17 cellular contexts compared by ENCODE assay signal in the genomic region with DNA sequence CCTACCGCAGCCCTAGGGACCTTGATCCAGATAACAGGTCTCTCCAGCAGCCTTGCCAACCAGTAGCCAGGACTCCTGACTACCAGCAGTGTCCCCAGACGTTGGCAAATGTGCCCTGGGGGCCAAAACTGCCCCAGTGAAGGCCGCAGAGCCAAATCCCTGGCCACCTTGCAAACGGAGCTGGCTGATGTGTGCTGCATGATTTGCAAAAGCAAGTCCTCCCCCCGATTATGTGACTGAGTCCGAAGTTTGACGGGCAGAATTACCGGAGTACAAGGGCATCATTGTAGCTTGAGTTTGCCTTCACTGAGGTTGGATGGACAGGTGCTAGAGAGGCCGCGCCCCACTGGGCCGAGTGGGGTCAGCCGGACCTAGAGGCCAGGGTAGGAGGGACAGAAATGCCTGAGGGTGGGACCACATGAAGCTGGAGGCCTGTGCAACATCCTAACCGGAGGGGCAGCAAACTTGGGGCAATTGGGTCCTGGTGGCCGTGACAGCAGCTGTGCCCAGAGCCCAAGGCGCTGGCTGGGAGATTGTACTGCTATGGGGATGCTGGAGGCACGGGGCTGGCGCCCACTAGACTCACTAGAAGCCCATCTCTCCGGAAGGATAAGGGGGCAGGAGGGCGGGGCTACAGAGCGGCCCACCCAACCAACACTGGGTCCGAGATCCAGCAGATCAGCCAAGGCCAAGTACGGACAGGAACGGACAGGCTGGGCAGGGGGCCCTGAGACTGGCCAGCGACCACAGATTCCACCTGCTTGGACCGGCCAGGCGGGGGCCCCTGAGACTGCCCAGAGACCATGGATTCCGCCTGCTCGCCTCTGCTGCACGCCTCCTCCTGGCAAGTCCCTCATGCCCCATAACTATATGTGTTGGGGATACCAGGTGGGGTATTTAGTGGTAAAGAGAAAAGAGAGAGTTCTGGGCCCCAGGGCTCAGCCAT. TPM values are rescaled to one million over a fixed set of nuclear protein-coding genes. Genes with fewer than 3 reads are reported as not detected.
DNase-seq lines count a peak whose midpoint lies in the region; TF ChIP-seq lines count a peak whose summit lies in the region.
"Had no signal": no experiment of that assay in that cellular context is flagged by ENCODE, and none has a peak within 500 bp of the region (broad histone marks: within the 10 kb centered on the region; RNA-seq: fewer than 3 reads in every experiment).

No MANE protein-coding gene starts in this region.

- DNase-seq in RWPE1 (ENCODE audit: low spot score) (no peak), colonic mucosa (no peak), tibial nerve (ENCODE audit: low spot score in 2 of 2) (no peak), NCI-H748 treated with DMSO at 0.1 percent for 48 hours (lab: John Stamatoyannopoulos, UW) (no peak), CD1c-positive myeloid dendritic cell (ENCODE audit: extremely low spot score) (no peak)
- DNase-seq in activated CD8-positive, alpha-beta memory T cell treated with anti-CD3 and anti-CD28 coated beads, Interleukin-2, amount 50 U/mL, for 48 hours = no peak
- DNase-seq: activated CD4-positive, CD25-positive, alpha-beta regulatory T cell treated with anti-CD3 and anti-CD28 coated beads, Interleukin-2, amount 50 U/mL, for 72 hours; activated naive CD4-positive, alpha-beta T cell treated with anti-CD3 and anti-CD28 coated beads, Interleukin-2, amount 50 U/mL, for 16 hours; effector CD8-positive, alpha-beta T cell; foreskin melanocyte; naive B cell; NCI-H69; sigmoid colon had no signal

- no peaks in the 10 kb centered on the region for H3K36me3 ChIP-seq in colonic mucosa
- H3K36me3 ChIP-seq in muscle layer of duodenum (ENCODE audit: control insufficient read depth in 1 of 2, insufficient read depth in 2 of 2, low read length in 2 of 2) = no peaks in the 10 kb centered on the region
- no peaks in the 10 kb centered on the region for H3K36me3 ChIP-seq in tibial nerve
- H3K36me3 ChIP-seq: sigmoid colon, suprapubic skin had no signal

- peak overlapping the region; percentile 76 for H3K27ac ChIP-seq in RWPE1
- H3K27ac ChIP-seq in colonic mucosa = peak overlapping the region; percentile 91
- peak overlapping the region; percentile 16 for H3K27ac ChIP-seq in muscle layer of duodenum (ENCODE audit: low read length)
- peak overlapping the region; percentile 35 to 92 (median 84) for H3K27ac ChIP-seq in tibial nerve
- H3K27ac ChIP-seq: KMS-11, parathyroid adenoma, sigmoid colon, suprapubic skin had no signal

- POLR2A ChIA-PET in RWPE1 (lab: Yijun Ruan, JAX; ENCODE audit: low non-redundant PET) = no interaction called here

- intact Hi-C loops in colonic mucosa (cut with DNase I) = no loop called here

- TF ChIP-seq CTCF in RWPE1 (conservative IDR thresholded peaks at IDR 0.05; ENCODE audit: low read depth) (no peak), colonic mucosa (IDR thresholded peaks at IDR 0.05) (no peak), tibial nerve (IDR thresholded peaks at IDR 0.05) (no peak)

- H3K9me3 ChIP-seq in colonic mucosa (no peaks in the 10 kb centered on the region), muscle layer of duodenum (ENCODE audit: control insufficient read depth in 1 of 2, low read length in 2 of 2) (no peaks in the 10 kb centered on the region), tibial nerve (no peaks in the 10 kb centered on the region)
- H3K9me3 ChIP-seq: sigmoid colon, suprapubic skin had no signal

- WGBS in tibial nerve, 2 donors = 74 to 77% methylated on average over 27 to 28 of the region's 29 CpGs

- H3K4me1 ChIP-seq in colonic mucosa = peaks cover 45% of the 10 kb centered on the region
- H3K4me1 ChIP-seq in muscle layer of duodenum (ENCODE audit: control insufficient read depth in 1 of 2, insufficient read depth in 2 of 2, low read length in 2 of 2) = peaks cover 0 to 26% of the 10 kb centered on the region in 2 donors
- peaks cover 0 to 87% (median 29%) of the 10 kb centered on the region in 4 donors for H3K4me1 ChIP-seq in tibial nerve

- H3K9ac ChIP-seq in colonic mucosa (ENCODE audit: low read depth in 2 of 2, low read length in 2 of 2) = peak overlapping the region; percentile 16 to 91
- H3K9ac ChIP-seq: KMS-11, parathyroid adenoma had no signal

- TF ChIP-seq EP300 in tibial nerve (IDR thresholded peaks at IDR 0.05) = no peak

- TF ChIP-seq POLR2A in tibial nerve (IDR thresholded peaks at IDR 0.05) = no peak

- H3K4me3 ChIP-seq in colonic mucosa = no peak overlapping the region
- H3K4me3 ChIP-seq in muscle layer of duodenum (ENCODE audit: low read depth in 1 of 2, low read length in 2 of 2) = no peak overlapping the region
- H3K4me3 ChIP-seq in tibial nerve = no peak overlapping the region
- H3K4me3 ChIP-seq: sigmoid colon, suprapubic skin had no signal

- H3K27me3 ChIP-seq in colonic mucosa (peaks cover 10% of the 10 kb centered on the region), muscle layer of duodenum (ENCODE audit: low read depth, low read length) (peaks cover 20% of the 10 kb centered on the region), tibial nerve (peaks cover 0 to 25% of the 10 kb centered on the region in 2 donors)

- CTCF ChIA-PET in RWPE1 (lab: Yijun Ruan, JAX) = no interaction called here

RNA-seq across cellular contexts. Expression of a gene that starts 2.8 kb away (rescaled TPM):
- total RNA-seq in colonic mucosa = 10 to 100 TPM; 77.3 to 90.2 TPM
- 10 to 100 TPM; 10.0 to 19.2 (median 17.1) TPM for total RNA-seq in tibial nerve

Comparison
In these comparisons a context has a peak if more than half of its experiments do, and no peak if none do; other contexts are left out.
1. H3K27ac ChIP-seq: peak in every context shown above with its lines; median percentile 91 in colonic mucosa; 84 in tibial nerve; 76 in RWPE1; 16 in muscle layer of duodenum.